In genomic region chr15:73991260-73991659, GRCh38 we compare ENCODE assay signal across 8 cellular contexts. TPM values are rescaled to one million over a fixed set of nuclear protein-coding genes. Genes with fewer than 3 reads are reported as not detected.
A peak's percentile ranks its signal among the peaks of the same experiment; 100 is the strongest.
DNase-seq lines count a peak whose midpoint lies in the region; ATAC-seq and TF ChIP-seq lines count a peak whose summit lies in the region.

No MANE protein-coding gene starts in this region.

- H3K27me3 ChIP-seq in esophagus squamous epithelium = no peaks in the 10 kb centered on the region

- TF ChIP-seq CTCF in esophagus squamous epithelium (IDR thresholded peaks at IDR 0.05) = no peak
- TF ChIP-seq CTCF in neural crest cell (conservative IDR thresholded peaks at IDR 0.05) = no peak

- H3K9me3 ChIP-seq in esophagus squamous epithelium = no peaks in the 10 kb centered on the region

- no peaks in the 10 kb centered on the region for H3K9me3 Mint-ChIP-seq in neural crest cell

- WGBS in esophagus squamous epithelium, 2 donors = 10 to 19% methylated on average over 2 to 3 of the region's 5 CpGs

- H3K4me1 Mint-ChIP-seq in neural crest cell = peaks cover 31% of the 10 kb centered on the region

- intact Hi-C loops in esophagus squamous epithelium (cut with DNase I) = no loop called here

- H3K4me1 ChIP-seq in esophagus squamous epithelium = peaks cover 55 to 90% (median 69%) of the 10 kb centered on the region in 3 donors

- TF ChIP-seq POLR2A in esophagus squamous epithelium (IDR thresholded peaks at IDR 0.05) = no peak

- DNase-seq in RKO (ENCODE audit: low spot score) = peak; percentile 55
- no peak for DNase-seq in esophagus squamous epithelium (lab: John Stamatoyannopoulos, UW)
- no peak for DNase-seq in neural crest cell (ENCODE audit: low read depth, low spot score)
- DNase-seq in GDM1 (lab: John Stamatoyannopoulos, UW) = no peak
- no peak for DNase-seq in NOMO-1 treated with dmso at 0.1 percent for 144 hours (lab: John Stamatoyannopoulos, UW; ENCODE audit: unreplicated experiment)

- ATAC-seq in GM18868 (IDR thresholded peaks at IDR 0.05; ENCODE audit: unreplicated experiment) = no peak
- no peak for ATAC-seq in HG03097 (IDR thresholded peaks at IDR 0.05; ENCODE audit: low FRiP score, unreplicated experiment)

- H3K27me3 Mint-ChIP-seq in neural crest cell (ENCODE audit: low read depth) = no peaks in the 10 kb centered on the region

- H3K4me3 ChIP-seq in GM08714 (ENCODE audit: low read length) (peak overlapping the region; percentile 79), esophagus squamous epithelium (peak overlapping the region; percentile 61 to 85 (median 72))

- H3K36me3 Mint-ChIP-seq in neural crest cell (ENCODE audit: low read depth) = no peaks in the 10 kb centered on the region

- H3K4me3 Mint-ChIP-seq in neural crest cell = peak overlapping the region; percentile 83

- no peak overlapping the region for H3K27ac Mint-ChIP-seq in neural crest cell (ENCODE audit: unreplicated experiment)

- peak overlapping the region; percentile 88 to 91 (median 90) for H3K27ac ChIP-seq in esophagus squamous epithelium

- peaks cover 0 to 15% (median 0%) of the 10 kb centered on the region in 3 donors for H3K36me3 ChIP-seq in esophagus squamous epithelium

RNA-seq across cellular contexts. Expression of gene STOML1, which starts 0.8 kb away (rescaled TPM):
- total RNA-seq in esophagus squamous epithelium = 10 to 100 TPM in 2 of 4 donors, 1 to 10 TPM in 2; 8.3 to 14.8 (median 11.1) TPM
- 8.7 and 9.7 TPM in 2 replicates for total RNA-seq in neural crest cell

RNA-seq across cellular contexts. Expression of gene PML, which starts 3.3 kb away (rescaled TPM):
- total RNA-seq in esophagus squamous epithelium (10 to 100 TPM; 34.0 to 52.3 (median 44.5) TPM), neural crest cell (30.6 and 38.0 TPM in 2 replicates)
